27 cellular contexts compared by ENCODE assay signal in the genomic region with DNA sequence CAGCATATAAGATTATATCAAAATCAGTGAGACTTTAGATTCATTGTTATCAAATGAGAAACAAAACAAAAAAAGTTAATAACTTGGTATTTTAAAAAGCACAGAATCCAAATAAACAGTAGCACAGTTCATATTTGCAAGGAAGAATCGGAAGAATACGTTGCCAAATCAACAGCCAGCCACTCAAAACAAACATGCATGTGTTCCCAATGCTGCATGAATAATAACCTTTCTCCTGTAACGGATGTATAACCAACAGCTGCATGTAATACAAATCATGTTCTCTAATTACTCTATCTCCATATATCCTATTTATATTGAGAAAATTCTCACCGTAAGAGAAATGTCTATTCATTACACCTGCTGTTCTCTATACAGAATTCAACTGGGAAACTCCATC.
"Had no signal": no experiment of that assay in that cellular context is flagged by ENCODE, and none has a peak within 500 bp of the region (broad histone marks: within the 10 kb centered on the region; RNA-seq: fewer than 3 reads in every experiment).

No MANE protein-coding gene starts in this region.

- H3K9me3 ChIP-seq: adrenal gland, body of pancreas, breast epithelium, MG63, Peyer's patch had no signal

- H3K27me3 ChIP-seq: adrenal gland, breast epithelium, MG63, Peyer's patch had no signal

- H3K4me1 ChIP-seq: adrenal gland, body of pancreas, breast epithelium, Peyer's patch had no signal

- H3K27ac ChIP-seq: adrenal gland, body of pancreas, breast epithelium, coronary artery, Peyer's patch had no signal

- H3K36me3 ChIP-seq: adrenal gland, breast epithelium, MG63, Peyer's patch had no signal

- H3K4me3 ChIP-seq: adrenal gland, body of pancreas, breast epithelium, coronary artery, MG63, Peyer's patch had no signal

- DNase-seq: activated CD4-positive, alpha-beta T cell treated with anti-CD3 and anti-CD28 coated beads, Interleukin-2, amount 10 ng/mL, durations not matched to agents 24 days and 14 days; activated CD4-positive, alpha-beta T cell treated with anti-CD3 and anti-CD28 coated beads, Interleukin-2, amount 50 U/mL, for 4 hours; activated CD8-positive, alpha-beta T cell treated with anti-CD3 and anti-CD28 coated beads for 36 hours; activated gamma-delta T cell; activated naive CD4-positive, alpha-beta T cell treated with Interleukin-2 at 50 U/mL for 16 hours; activated T-cell treated with anti-CD3 and anti-CD28 coated beads, Interleukin-2, amount 50 U/mL, for 24 hours; adrenal gland; body of pancreas; Karpas-422; KBM-7; MG63; NCI-H1092; NCI-H1417 treated with DMSO at 0.1 percent for 48 hours; NCI-H1694; NCI-H1930; NCI-H226; NCI-H446 treated with DMSO at 0.1 percent for 48 hours; NCI-H524; NCI-H82; NK-92 treated with Interleukin-12 subunit alpha and Interleukin-12 subunit beta, amount 100 ng/mL, for 24 hours; PC-3; Peyer's patch; RPMI8226; SHP77 treated with DMSO at 0.1 percent for 48 hours; T1000 had no signal
